ENCODE assay signal across 1 cellular context in genomic region chr20:22529150-22530019, GRCh38.
TF ChIP-seq lines count a peak whose summit lies in the region.

No MANE protein-coding gene starts in this region.

TF ChIP-seq in HepG2, 621 proteins besides CTCF, POLR2A, EP300 and RAD21 (continued from another document and continues in another):
- TF ChIP-seq E2F2 (CRISPR knock-in tag; IDR thresholded peaks at IDR 0.05; ENCODE audit: borderline replicate concordance) (no peak), ESRRA (CRISPR knock-in tag; IDR thresholded peaks at IDR 0.05; ENCODE audit: low read depth) (no peak), HNF1A (IDR thresholded peaks at IDR 0.05; ENCODE audit: low read depth) (no peak), HNF1A (CRISPR knock-in tag; IDR thresholded peaks at IDR 0.05; ENCODE audit: borderline replicate concordance) (no peak), ELF3 (CRISPR knock-in tag; IDR thresholded peaks at IDR 0.05) (no peak), FOXO4 (CRISPR knock-in tag; conservative IDR thresholded peaks at IDR 0.05) (0 out of 2 replicates have a peak, but pooled peaks have one; percentile 54), HMG20A (CRISPR knock-in tag; IDR thresholded peaks at IDR 0.05; ENCODE audit: borderline replicate concordance) (no peak), PRDM10 (CRISPR knock-in tag; IDR thresholded peaks at IDR 0.05; ENCODE audit: low read depth) (no peak), SIX4 (CRISPR knock-in tag; IDR thresholded peaks at IDR 0.05) (no peak), AKNA (CRISPR knock-in tag; IDR thresholded peaks at IDR 0.05; ENCODE audit: borderline replicate concordance) (no peak), SRY (CRISPR knock-in tag; IDR thresholded peaks at IDR 0.05) (no peak), IKZF1 (IDR thresholded peaks at IDR 0.05) (no peak), ZNF790 (CRISPR knock-in tag; IDR thresholded peaks at IDR 0.05; ENCODE audit: borderline replicate concordance) (no peak), MIXL1 (CRISPR knock-in tag; IDR thresholded peaks at IDR 0.05) (no peak), ZBTB20 (CRISPR knock-in tag; IDR thresholded peaks at IDR 0.05; ENCODE audit: borderline replicate concordance, low read depth) (no peak), TIGD3 (CRISPR knock-in tag; IDR thresholded peaks at IDR 0.05; ENCODE audit: borderline replicate concordance) (no peak), KAT7 (CRISPR knock-in tag; IDR thresholded peaks at IDR 0.05; ENCODE audit: borderline replicate concordance) (no peak), AHDC1 (CRISPR knock-in tag; IDR thresholded peaks at IDR 0.05; ENCODE audit: borderline replicate concordance) (no peak), KAT8 (CRISPR knock-in tag; IDR thresholded peaks at IDR 0.05) (no peak), HDAC1 (CRISPR knock-in tag; IDR thresholded peaks at IDR 0.05) (no peak), ZNF567 (CRISPR knock-in tag; IDR thresholded peaks at IDR 0.05; ENCODE audit: borderline replicate concordance) (no peak), KDM5B (CRISPR knock-in tag; IDR thresholded peaks at IDR 0.05; ENCODE audit: borderline replicate concordance) (no peak), NFIC (IDR thresholded peaks at IDR 0.05; ENCODE audit: low read length) (no peak), MEF2D (CRISPR knock-in tag; IDR thresholded peaks at IDR 0.05) (no peak), ZNF3 (CRISPR knock-in tag; IDR thresholded peaks at IDR 0.05) (no peak), NR3C1 (CRISPR knock-in tag; IDR thresholded peaks at IDR 0.05) (no peak), TCF7 (IDR thresholded peaks at IDR 0.05; ENCODE audit: low read depth) (no peak; the same call in 1 of the 2 replicates), ZNF775 (CRISPR knock-in tag; IDR thresholded peaks at IDR 0.05; ENCODE audit: borderline replicate concordance) (no peak), SMYD3 (CRISPR knock-in tag; IDR thresholded peaks at IDR 0.05) (0 out of 2 replicates have a peak, but pooled peaks have one; percentile 28), IRF1 (CRISPR knock-in tag; IDR thresholded peaks at IDR 0.05; ENCODE audit: low read depth) (no peak), ERF (CRISPR knock-in tag; IDR thresholded peaks at IDR 0.05) (0 out of 2 replicates have a peak, but pooled peaks have one; percentile 27), SOX5 (CRISPR knock-in tag; IDR thresholded peaks at IDR 0.05; ENCODE audit: borderline replicate concordance) (peak; percentile 15; the same call in 1 of the 2 replicates)
